ENCODE assay signal across 12 cellular contexts in genomic region chr13:32453981-32454380, GRCh38. TPM values are rescaled to one million over a fixed set of nuclear protein-coding genes. Genes with fewer than 3 reads are reported as not detected.
A peak's percentile ranks its signal among the peaks of the same experiment; 100 is the strongest.
DNase-seq lines count a peak whose midpoint lies in the region; ATAC-seq, FAIRE-seq and TF ChIP-seq lines count a peak whose summit lies in the region.
"Had no signal": no experiment of that assay in that cellular context is flagged by ENCODE, and none has a peak within 500 bp of the region (broad histone marks: within the 10 kb centered on the region; RNA-seq: fewer than 3 reads in every experiment).

No MANE protein-coding gene starts in this region.

- H3K4me3 Mint-ChIP-seq in activated T-helper 17 cell treated with anti-CD3 and anti-CD28 coated beads, Interleukin-2, amount 50 U/mL, for 72 hours = no peak overlapping the region
- H3K4me3 Mint-ChIP-seq in type B pancreatic cell = no peak overlapping the region
- H3K4me3 Mint-ChIP-seq: GM23338 had no signal

- H3K9me2 ChIP-seq in GM23248 (ENCODE audit: insufficient read depth) = no peaks in the 10 kb centered on the region

- H2AFZ ChIP-seq in GM23248 (no peak overlapping the region), endothelial cell of umbilical vein (ENCODE audit: low read depth, low read length) (no peak overlapping the region)
- H2AFZ ChIP-seq: GM23338 had no signal

- peak overlapping the region; percentile 14; the same call in 1 of the 2 replicates for H3K27ac ChIP-seq in GM23248
- H3K27ac ChIP-seq in endothelial cell of umbilical vein (ENCODE audit: insufficient read depth, low read depth, low read length) = no peak overlapping the region
- peak overlapping the region in 2 of 3 donors; percentile 59 to 64 for H3K27ac ChIP-seq in right lobe of liver

- H3K79me2 ChIP-seq in GM23248 (ENCODE audit: insufficient read depth) (peaks cover 4% of the 10 kb centered on the region; the same call in 1 of the 2 replicates), endothelial cell of umbilical vein (ENCODE audit: control insufficient read depth, insufficient read depth, low read length) (no peaks in the 10 kb centered on the region)

- no peak for TF ChIP-seq POLR2A in endothelial cell of umbilical vein (IDR thresholded peaks at IDR 0.05; ENCODE audit: low read depth, low read length)
- no peak for TF ChIP-seq POLR2A in right lobe of liver (IDR thresholded peaks at IDR 0.05)

- POLR2A ChIA-PET in endothelial cell of umbilical vein (lab: Charles Lee) = no interaction called here

- H3K27me3 Mint-ChIP-seq in activated T-helper 17 cell treated with anti-CD3 and anti-CD28 coated beads, Interleukin-2, amount 50 U/mL, for 72 hours = no peaks in the 10 kb centered on the region
- no peaks in the 10 kb centered on the region for H3K27me3 Mint-ChIP-seq in type B pancreatic cell

- H3K9me3 ChIP-seq in GM23248 (ENCODE audit: low read depth) (no peaks in the 10 kb centered on the region), endothelial cell of umbilical vein (replicated peaks; ENCODE audit: control insufficient read depth, insufficient read depth, low read length) (no peaks in the 10 kb centered on the region), right lobe of liver (peaks cover 0 to 9% (median 0%) of the 10 kb centered on the region in 4 donors)

- no TSS peak for BruUV-seq in endothelial cell of umbilical vein (replicated peaks; lab: Mats Ljungman, UMichigan)

- H3K27me3 ChIP-seq in GM23248 (replicated peaks; ENCODE audit: insufficient read depth) (no peaks in the 10 kb centered on the region), endothelial cell of umbilical vein (ENCODE audit: control insufficient read depth in 2 of 2, insufficient read depth in 2 of 2, low read length in 2 of 2) (no peaks in the 10 kb centered on the region), right lobe of liver (no peaks in the 10 kb centered on the region)

- in situ Hi-C loops in GM23248 (cut with MboI) = no loop called here

- dilution Hi-C loops in endothelial cell of umbilical vein (cut with MboI; ENCODE audit: extremely low pct_ligation_motif_present, low sequenced_read_pairs) = no loop called here

- peaks cover 36% of the 10 kb centered on the region for H3K36me3 ChIP-seq in GM23248 (ENCODE audit: low read depth)
- H3K36me3 ChIP-seq in endothelial cell of umbilical vein (ENCODE audit: control insufficient read depth in 2 of 2, extremely low read depth in 1 of 2, insufficient read depth in 2 of 2, low read length in 2 of 2) = no peaks in the 10 kb centered on the region
- no peaks in the 10 kb centered on the region for H3K36me3 ChIP-seq in right lobe of liver

- WGBS in GM23248 (ENCODE audit: low coverage in 1 of 2, low lambda C conversion rate in 2 of 2, missing lambda C conversion rate in 2 of 2), 2 experiments = 50 to 71% methylated on average over 1 of the region's 1 CpG
- WGBS in right lobe of liver (ENCODE audit: insufficient coverage, low coverage, low lambda C conversion rate, missing lambda C conversion rate) = 77% methylated on average over 1 of the region's 1 CpG

- intact Hi-C loops in endothelial cell of umbilical vein (cut with micrococcal nuclease) (no loop called here), right lobe of liver (cut with DNase I) (no loop called here)

- peak overlapping the region; percentile 17 for H3K27ac Mint-ChIP-seq in activated T-helper 17 cell treated with anti-CD3 and anti-CD28 coated beads, Interleukin-2, amount 50 U/mL, for 72 hours
- no peak overlapping the region for H3K27ac Mint-ChIP-seq in type B pancreatic cell
- H3K27ac Mint-ChIP-seq: GM23338 had no signal

- peaks cover 6% of the 10 kb centered on the region for H3K4me1 Mint-ChIP-seq in activated T-helper 17 cell treated with anti-CD3 and anti-CD28 coated beads, Interleukin-2, amount 50 U/mL, for 72 hours
- H3K4me1 Mint-ChIP-seq in type B pancreatic cell (ENCODE audit: unreplicated experiment) = no peaks in the 10 kb centered on the region
- H3K4me1 Mint-ChIP-seq: GM23338 had no signal

- H3K4me2 ChIP-seq in GM23248 (ENCODE audit: unreplicated experiment) = no peak overlapping the region
- no peak overlapping the region for H3K4me2 ChIP-seq in endothelial cell of umbilical vein (ENCODE audit: insufficient read depth, low read length)
- H3K4me2 ChIP-seq: GM23338 had no signal

- H3K9me1 ChIP-seq in endothelial cell of umbilical vein (replicated peaks; ENCODE audit: control insufficient read depth, extremely low read depth, insufficient read depth, low read length) = no peaks in the 10 kb centered on the region

- peaks cover 14% of the 10 kb centered on the region for H3K36me3 Mint-ChIP-seq in activated T-helper 17 cell treated with anti-CD3 and anti-CD28 coated beads, Interleukin-2, amount 50 U/mL, for 72 hours (ENCODE audit: low read depth)
- H3K36me3 Mint-ChIP-seq in type B pancreatic cell = peaks cover 21% of the 10 kb centered on the region

- FAIRE-seq in endothelial cell of umbilical vein (lab: Jason Lieb, UNC) = no peak
- FAIRE-seq: A204.1 had no signal

- H4K20me1 ChIP-seq in GM23248 (ENCODE audit: insufficient read depth) (no peaks in the 10 kb centered on the region), endothelial cell of umbilical vein (replicated peaks; ENCODE audit: control insufficient read depth, extremely low read depth, insufficient read depth, low read length) (no peaks in the 10 kb centered on the region)

- DNase-seq in GM23248 (peak; percentile 3), endothelial cell of umbilical vein (ENCODE audit: low read depth, low spot score) (peak; percentile 19), right lobe of liver (no peak), NCI-H2029 treated with DMSO at 0.1 percent for 48 hours (lab: John Stamatoyannopoulos, UW) (no peak), type B pancreatic cell (ENCODE audit: extremely low spot score, unreplicated experiment) (no peak), SKM-1 (lab: John Stamatoyannopoulos, UW; ENCODE audit: unreplicated experiment) (no peak)
- DNase-seq: DMS53, H7 had no signal

- no peak overlapping the region for H3K4me3 ChIP-seq in GM23248
- H3K4me3 ChIP-seq in endothelial cell of umbilical vein (replicated peaks in 1 of 3; ENCODE audit: insufficient read depth in 1 of 3, low read depth in 1 of 3, low read length in 3 of 3) = no peak overlapping the region
- H3K4me3 ChIP-seq in right lobe of liver = no peak overlapping the region
- H3K4me3 ChIP-seq: GM23338 had no signal

- ATAC-seq in activated T-helper 17 cell treated with anti-CD3 and anti-CD28 coated beads, Interleukin-2, amount 50 U/mL, for 72 hours (replicated peaks) = no peak
- no peak for ATAC-seq in right lobe of liver
- ATAC-seq in HG02798 (IDR thresholded peaks at IDR 0.05; ENCODE audit: poor library complexity, unreplicated experiment) = no peak

- H3K9me3 Mint-ChIP-seq in activated T-helper 17 cell treated with anti-CD3 and anti-CD28 coated beads, Interleukin-2, amount 50 U/mL, for 72 hours = peaks cover 12% of the 10 kb centered on the region
- peaks cover 12% of the 10 kb centered on the region for H3K9me3 Mint-ChIP-seq in type B pancreatic cell

- TF ChIP-seq CTCF in endothelial cell of umbilical vein (IDR thresholded peaks at IDR 0.05; ENCODE audit: extremely low read depth in 1 of 2, insufficient read depth in 1 of 2, low read depth in 1 of 2, low read length in 2 of 2) (no peak), right lobe of liver (IDR thresholded peaks at IDR 0.05) (no peak), type B pancreatic cell (conservative IDR thresholded peaks at IDR 0.05) (no peak)

- H3K9ac ChIP-seq in GM23248 = no peak overlapping the region
- no peak overlapping the region for H3K9ac ChIP-seq in endothelial cell of umbilical vein (replicated peaks; ENCODE audit: extremely low read depth, insufficient read depth, low read length)

- 0 out of 2 replicates have a peak, but pooled peaks cover 1% of the 10 kb centered on the region for H3F3A ChIP-seq in GM23248 (ENCODE audit: insufficient read depth)

- H3K4me1 ChIP-seq in GM23248 (ENCODE audit: insufficient read depth) (peaks cover under 1% of the 10 kb centered on the region; the same call in 1 of the 2 replicates), endothelial cell of umbilical vein (ENCODE audit: control insufficient read depth, extremely low read depth, insufficient read depth, low read length) (no peaks in the 10 kb centered on the region), right lobe of liver (peaks cover 0 to 8% (median 0%) of the 10 kb centered on the region in 4 donors)

- CTCF ChIA-PET in endothelial cell of umbilical vein (lab: Charles Lee) = interaction anchor here (0.9 to 1.1 kb wide), 3 partner anchors 25 to 49 kb away, joined by 3 to 4 read pairs (median 3); no protein-coding TSS in a partner anchor

TF ChIP-seq in endothelial cell of umbilical vein, 7 proteins besides CTCF, POLR2A, EP300 and RAD21:
- no peak for TF ChIP-seq GATA2 (IDR thresholded peaks at IDR 0.05; ENCODE audit: insufficient read depth, insufficient read length, low read depth, low read length)
- no peak for TF ChIP-seq POLR2AphosphoS5 (IDR thresholded peaks at IDR 0.05; ENCODE audit: insufficient read depth, low read depth, low read length)
- no peak for TF ChIP-seq MYC (IDR thresholded peaks at IDR 0.05; ENCODE audit: low read depth, low read length)
- TF ChIP-seq FOS (IDR thresholded peaks at IDR 0.05; ENCODE audit: borderline replicate concordance, insufficient read depth, low read length) = no peak
- TF ChIP-seq JUN (IDR thresholded peaks at IDR 0.05; ENCODE audit: borderline replicate concordance, insufficient read depth, insufficient read length, low read depth) = no peak
- TF ChIP-seq EZH2 (IDR thresholded peaks at IDR 0.05; ENCODE audit: borderline replicate concordance, low read depth, low read length, severe bottlenecking) = no peak
- TF ChIP-seq MAX (IDR thresholded peaks at IDR 0.05; ENCODE audit: insufficient read depth, insufficient read length) = no peak

RNA-seq across cellular contexts. Expression of gene N4BP2L1, which starts 26.1 kb away (rescaled TPM):
- 1.1 and 1.2 TPM in 2 replicates for total RNA-seq in GM23248 (2014; rRNA removed; shearing (Covaris generic))
- polyA plus RNA-seq in GM23248 (2016; fragmentation: Nextera tagmentation; extraction: Ambion mirVana) = 0.80 and 1.4 TPM in 2 replicates
- total RNA-seq in activated T-helper 17 cell treated with anti-CD3 and anti-CD28 coated beads, Interleukin-2, amount 50 U/mL, for 72 hours = 10 to 100 TPM; 20.6 to 62.0 TPM
- 1.8 and 2.1 TPM in 2 replicates for total RNA-seq in endothelial cell of umbilical vein
- 1.1 TPM in 2 replicates for polyA plus RNA-seq in endothelial cell of umbilical vein
- polyA plus RNA-seq in endothelial cell of umbilical vein (2011; cell fraction: cytosol; rRNA removed) = 0.83 and 1.4 TPM in 2 replicates
- polyA plus RNA-seq in endothelial cell of umbilical vein (2011; cell fraction: nucleus; rRNA removed) = 5.8 TPM in 2 replicates
- polyA plus RNA-seq in endothelial cell of umbilical vein (2012) = 0.75 and 1.1 TPM in 2 replicates
- polyA minus RNA-seq in endothelial cell of umbilical vein = 1.7 and 2.5 TPM in 2 replicates
- not detected for polyA minus RNA-seq in endothelial cell of umbilical vein (2011; cell fraction: cytosol; rRNA and poly(A)+ RNA removed)
- 3.7 and 4.1 TPM in 2 replicates for polyA minus RNA-seq in endothelial cell of umbilical vein (2011; cell fraction: nucleus; rRNA and poly(A)+ RNA removed)
- 10 to 100 TPM; 17.4 to 56.9 (median 26.5) TPM for total RNA-seq in right lobe of liver
- 4.9 and 7.4 TPM in 2 replicates for total RNA-seq in type B pancreatic cell (ENCODE audit: low replicate concordance)

Comparison
In these comparisons a context has a peak if more than half of its experiments do, and no peak if none do; other contexts are left out.
1. DNase-seq: peak in GM23248 (single experiment) and endothelial cell of umbilical vein (single experiment); none in right lobe of liver (0 of 3), NCI-H2029 treated with DMSO at 0.1 percent for 48 hours (single experiment), type B pancreatic cell (single experiment) and SKM-1 (single experiment).